ENCODE assay signal across 7 cellular contexts in the genomic region with DNA sequence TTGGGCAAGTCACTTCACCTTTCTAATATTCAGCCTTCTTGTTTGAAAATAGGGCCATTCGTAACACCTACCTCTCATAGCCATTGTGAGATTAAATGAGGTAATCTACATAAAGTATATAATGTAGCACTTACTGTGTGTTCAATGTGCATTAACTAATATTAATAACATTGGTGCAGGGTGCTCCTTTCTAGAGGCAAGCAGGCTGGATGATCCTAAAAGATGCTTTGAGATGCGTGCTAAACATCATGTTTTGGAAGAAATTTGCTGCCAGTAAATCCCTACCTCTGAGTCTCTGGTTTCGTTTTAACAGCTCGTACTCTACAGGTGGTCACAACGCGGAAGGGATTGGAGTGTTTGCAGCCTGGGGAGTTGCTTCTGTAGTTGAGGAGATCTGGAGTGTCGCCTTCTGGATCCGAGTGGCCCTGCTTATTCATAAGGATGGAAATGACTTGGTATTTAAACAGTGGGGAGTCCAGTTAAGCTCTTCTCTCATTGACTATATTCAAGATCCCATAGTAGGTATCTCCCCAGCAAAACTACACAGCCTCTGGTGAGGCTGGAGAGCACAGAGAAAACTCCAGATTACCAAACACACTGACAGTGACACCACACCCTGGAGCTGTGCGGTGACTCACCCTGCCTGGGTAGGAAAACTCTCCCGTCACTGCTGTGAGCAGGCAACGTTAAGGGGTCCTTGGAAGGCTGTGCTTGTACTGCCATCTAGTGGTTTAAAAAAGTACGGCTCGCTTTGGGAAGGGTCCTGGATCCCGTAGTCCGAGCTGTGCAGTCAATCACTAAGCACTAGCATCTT.
A peak's percentile ranks its signal among the peaks of the same experiment; 100 is the strongest.
DNase-seq lines count a peak whose midpoint lies in the region; ATAC-seq and TF ChIP-seq lines count a peak whose summit lies in the region.

No MANE protein-coding gene starts in this region.

- H3K36me3 ChIP-seq in cardiac muscle cell = no peaks in the 10 kb centered on the region

- peak; percentile 76 for DNase-seq in NCI-H146 (lab: John Stamatoyannopoulos, UW)
- peak; percentile 72 to 87 for DNase-seq in SW 1271 (lab: John Stamatoyannopoulos, UW)
- DNase-seq in activated naive CD8-positive, alpha-beta T cell treated with anti-CD3 and anti-CD28 coated beads, Interleukin-2, amount 50 U/mL, for 16 hours (ENCODE audit: low read depth, low spot score) = peak; percentile 65
- DNase-seq in cardiac muscle cell (ENCODE audit: low read depth in 1 of 2, low spot score in 1 of 2) = peak; percentile 86 to 95
- DNase-seq in pulmonary artery endothelial cell (ENCODE audit: low read depth, low spot score) = peak; percentile 68

- H3K4me1 ChIP-seq in cardiac muscle cell (ENCODE audit: low read depth) = no peaks in the 10 kb centered on the region

- no peak overlapping the region for H3K4me3 ChIP-seq in cardiac muscle cell

- ATAC-seq in GM18502 (IDR thresholded peaks at IDR 0.05; ENCODE audit: poor library complexity, unreplicated experiment) (peak; percentile 88), HG02938 (IDR thresholded peaks at IDR 0.05; ENCODE audit: unreplicated experiment) (peak; percentile 80)

- no peaks in the 10 kb centered on the region for H3K9me3 ChIP-seq in cardiac muscle cell (ENCODE audit: low read depth)

- peak; percentile 77 for TF ChIP-seq CTCF in cardiac muscle cell (IDR thresholded peaks at IDR 0.05; ENCODE audit: low read depth, low read length)

- no peak overlapping the region for H3K27ac ChIP-seq in cardiac muscle cell

- H3K27me3 ChIP-seq in cardiac muscle cell = no peaks in the 10 kb centered on the region
